Comparison of ENCODE assay signal across 1 cellular context in genomic region chr1:236395780-236396664, GRCh38.
TF ChIP-seq lines count a peak whose summit lies in the region.

No MANE protein-coding gene starts in this region.

TF ChIP-seq in WTC11, 78 proteins besides CTCF, POLR2A, EP300 and RAD21 (continued from another document):
- no peak for TF ChIP-seq AR (CRISPR knock-in tag; IDR thresholded peaks at IDR 0.05)
- no peak; the same call in 1 of the 2 replicates for TF ChIP-seq ZNF317 (CRISPR knock-in tag; IDR thresholded peaks at IDR 0.05; ENCODE audit: borderline replicate concordance, low read depth)
- TF ChIP-seq SP1 (CRISPR knock-in tag; conservative IDR thresholded peaks at IDR 0.05) = no peak
- no peak for TF ChIP-seq CBFB (CRISPR knock-in tag; IDR thresholded peaks at IDR 0.05; ENCODE audit: low read depth)
